ENCODE assay signal across 24 cellular contexts in the genomic region with DNA sequence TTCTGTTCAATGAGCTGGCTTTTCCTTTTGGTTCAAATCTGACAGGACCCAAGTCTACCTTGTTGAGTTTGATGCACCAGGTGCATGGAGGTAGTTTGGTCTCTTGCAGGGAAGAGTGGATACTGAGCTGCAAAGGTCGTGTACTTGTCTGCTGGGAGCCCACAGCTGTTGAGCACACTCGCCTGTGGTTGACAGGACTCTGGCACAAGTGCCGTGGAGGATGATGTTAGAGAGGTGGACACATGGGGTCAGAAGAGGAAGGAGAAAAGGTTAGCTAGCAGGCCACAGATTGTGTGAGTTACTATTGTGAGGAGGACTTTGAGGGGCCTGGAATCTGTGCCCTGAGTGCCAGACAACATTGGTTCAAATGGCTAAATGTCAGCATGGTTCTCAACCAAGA.
"Had no signal": no experiment of that assay in that cellular context is flagged by ENCODE, and none has a peak within 500 bp of the region (broad histone marks: within the 10 kb centered on the region; RNA-seq: fewer than 3 reads in every experiment).

No MANE protein-coding gene starts in this region.

- H3K36me3 ChIP-seq: ascending aorta, esophagus muscularis mucosa, neural progenitor cell, thoracic aorta, vagina, WERI-Rb-1 had no signal

- H3K9ac ChIP-seq: neural progenitor cell had no signal

- FAIRE-seq: small intestine had no signal

- H3K4me1 ChIP-seq: ascending aorta, neural progenitor cell, vagina had no signal

- H2AFZ ChIP-seq: neural progenitor cell had no signal

- H3K27me3 ChIP-seq: ascending aorta, esophagus muscularis mucosa, foreskin keratinocyte, neural progenitor cell, vagina had no signal

- DNase-seq: activated CD4-positive, alpha-beta T cell treated with anti-CD3 and anti-CD28 coated beads for 48 hours; activated CD4-positive, alpha-beta T cell treated with anti-CD3 and anti-CD28 coated beads, Interleukin-2, amount 50 U/mL, for 48 hours; activated CD8-positive, alpha-beta memory T cell treated with anti-CD3 and anti-CD28 coated beads, Interleukin-2, amount 50 U/mL, for 4 hours; activated effector memory CD4-positive, alpha-beta T cell treated with anti-CD3 and anti-CD28 coated beads, Interleukin-2, amount 50 U/mL, for 16 hours; activated naive CD4-positive, alpha-beta T cell treated with anti-CD3 and anti-CD28 coated beads for 36 hours; activated naive CD8-positive, alpha-beta T cell treated with anti-CD3 and anti-CD28 coated beads, Interleukin-2, amount 10 ng/mL, durations not matched to agents 7 days and 5 days; activated T-cell treated with anti-CD3 and anti-CD28 coated beads, Interleukin-2, amount 50 U/mL, for 1 hour; caudate nucleus; endodermal cell; foreskin keratinocyte; natural killer cell; small intestine; stimulated activated CD4-positive, alpha-beta T cell treated with anti-CD3 and anti-CD28 coated beads, Interleukin-4, amount 100 ng/mL, for 24 hours; T-helper 17 cell; T1000; WERI-Rb-1 had no signal

- H3K4me3 ChIP-seq: ascending aorta, esophagus muscularis mucosa, neural progenitor cell, thoracic aorta, vagina had no signal

- H3K9me3 ChIP-seq: ascending aorta, esophagus muscularis mucosa, thoracic aorta, vagina had no signal

- ATAC-seq: activated CD4-positive, CD25-positive, alpha-beta regulatory T cell treated with anti-CD3 and anti-CD28 coated beads, Interleukin-2, amount 50 U/mL, for 24 hours; foreskin keratinocyte; natural killer cell; sciatic nerve; stimulated activated effector memory CD8-positive, alpha-beta T cell treated with anti-CD3 and anti-CD28 coated beads, Interleukin-12 subunit alpha, Interleukin-12 subunit beta, amount 100 ng/mL, for 72 hours; T-helper 17 cell had no signal

- H3K4me2 ChIP-seq: neural progenitor cell had no signal

- H3K27ac ChIP-seq: ascending aorta, esophagus muscularis mucosa, foreskin keratinocyte, neural progenitor cell, thoracic aorta, vagina, WERI-Rb-1 had no signal
